8 cellular contexts compared by ENCODE assay signal in genomic region chr17:64130559-64131001, GRCh38. TPM values are rescaled to one million over a fixed set of nuclear protein-coding genes. Genes with fewer than 3 reads are reported as not detected.
DNase-seq lines count a peak whose midpoint lies in the region; ATAC-seq and TF ChIP-seq lines count a peak whose summit lies in the region.

No MANE protein-coding gene starts in this region.

- H3K4me3 ChIP-seq in dorsolateral prefrontal cortex (peak overlapping the region; percentile 55 to 94 (median 79)), muscle layer of colon (ENCODE audit: low read depth in 1 of 2, low read length in 2 of 2) (peak overlapping the region; percentile 29 to 55), suprapubic skin (peak overlapping the region; percentile 88)

- H3K4me1 Mint-ChIP-seq in T-helper 1 cell treated with Interleukin-12 subunit alpha and Interleukin-12 subunit beta and Interleukin-4 antibody, amounts not matched to agents 30 μg/mL and 1 μg/mL, for 36 hours (ENCODE audit: low read depth): peaks cover 45% of the 10 kb centered on the region

- no peak for TF ChIP-seq POLR2A in GM18505 (IDR thresholded peaks at IDR 0.05; ENCODE audit: borderline replicate concordance, extremely low read depth, insufficient read depth, insufficient read length)
- TF ChIP-seq POLR2A in suprapubic skin (IDR thresholded peaks at IDR 0.05): no peak

- 6% methylated on average over 24 of the region's 24 CpGs for WGBS in suprapubic skin

- intact Hi-C loops in dorsolateral prefrontal cortex (cut with DNase I): loop anchor here in 1 of 2 donors (2.0 to 10.0 kb wide), 4 partner anchors 14 to 286 kb away; partner anchors contain the start of genes GH1, SMARCD2 and TEX2

- peak overlapping the region; percentile 74 for H3K9ac ChIP-seq in muscle layer of colon (ENCODE audit: low read length)

- peaks cover 33% of the 10 kb centered on the region for H3K36me3 Mint-ChIP-seq in T-helper 1 cell treated with Interleukin-12 subunit alpha and Interleukin-12 subunit beta and Interleukin-4 antibody, amounts not matched to agents 30 μg/mL and 1 μg/mL, for 36 hours (ENCODE audit: low read depth)

- H3K9me3 Mint-ChIP-seq in T-helper 1 cell treated with Interleukin-12 subunit alpha and Interleukin-12 subunit beta and Interleukin-4 antibody, amounts not matched to agents 30 μg/mL and 1 μg/mL, for 36 hours: no peaks in the 10 kb centered on the region

- DNase-seq in dorsolateral prefrontal cortex (peak in 3 of 10 donors; percentile 43 to 53 (median 53)), suprapubic skin (ENCODE audit: low spot score in 2 of 2) (peak in 1 of 2 donors; percentile 83), NCI-H1930 (lab: John Stamatoyannopoulos, UW) (no peak), NCI-H187 (lab: John Stamatoyannopoulos, UW) (no peak)

- H3K4me1 ChIP-seq in muscle layer of colon (ENCODE audit: insufficient read depth, low read length) (peaks cover 16% of the 10 kb centered on the region), suprapubic skin (peaks cover 49% of the 10 kb centered on the region)

- H3K36me3 ChIP-seq in muscle layer of colon (ENCODE audit: insufficient read depth, low read length) (no peaks in the 10 kb centered on the region), suprapubic skin (no peaks in the 10 kb centered on the region)

- H3K27me3 Mint-ChIP-seq in T-helper 1 cell treated with Interleukin-12 subunit alpha and Interleukin-12 subunit beta and Interleukin-4 antibody, amounts not matched to agents 30 μg/mL and 1 μg/mL, for 36 hours (ENCODE audit: low read depth): no peaks in the 10 kb centered on the region

- no peak for TF ChIP-seq EP300 in suprapubic skin (IDR thresholded peaks at IDR 0.05)

- ATAC-seq in GM18505 (IDR thresholded peaks at IDR 0.05; ENCODE audit: unreplicated experiment) (peak; percentile 9), HG02840 (IDR thresholded peaks at IDR 0.05; ENCODE audit: low FRiP score, unreplicated experiment) (peak; percentile 21)

- peak overlapping the region in 56 of 59 donors; percentile 21 to 92 (median 83) for H3K27ac ChIP-seq in dorsolateral prefrontal cortex
- peak overlapping the region; percentile 83 for H3K27ac ChIP-seq in muscle layer of colon (ENCODE audit: low read depth, low read length)
- H3K27ac ChIP-seq in suprapubic skin: peak overlapping the region; percentile 96

- H3K9me3 ChIP-seq in muscle layer of colon (ENCODE audit: low read length): no peaks in the 10 kb centered on the region
- no peaks in the 10 kb centered on the region for H3K9me3 ChIP-seq in suprapubic skin

- peak overlapping the region; percentile 98 for H3K27ac Mint-ChIP-seq in T-helper 1 cell treated with Interleukin-12 subunit alpha and Interleukin-12 subunit beta and Interleukin-4 antibody, amounts not matched to agents 30 μg/mL and 1 μg/mL, for 36 hours

- H3K4me3 Mint-ChIP-seq in T-helper 1 cell treated with Interleukin-12 subunit alpha and Interleukin-12 subunit beta and Interleukin-4 antibody, amounts not matched to agents 30 μg/mL and 1 μg/mL, for 36 hours: peak overlapping the region; percentile 86

- H3K27me3 ChIP-seq in dorsolateral prefrontal cortex (no peaks in the 10 kb centered on the region), muscle layer of colon (ENCODE audit: control insufficient read depth in 1 of 2, insufficient read depth in 2 of 2, low read length in 2 of 2) (no peaks in the 10 kb centered on the region), suprapubic skin (no peaks in the 10 kb centered on the region)

- TF ChIP-seq CTCF in dorsolateral prefrontal cortex (IDR thresholded peaks at IDR 0.05 in 54 of 56, conservative IDR thresholded peaks at IDR 0.05 in 2 of 56; ENCODE audit: low read depth in 1 of 56, partially characterized antibody in 56 of 56) (peak in 7 of 56 donors; percentile 3 to 15 (median 6)), suprapubic skin (IDR thresholded peaks at IDR 0.05) (no peak)

RNA-seq across cellular contexts. Expression of gene ERN1, which starts 0.6 kb away (rescaled TPM):
- total RNA-seq in dorsolateral prefrontal cortex: 10 to 100 TPM in 50 of 120 experiments, 1 to 10 TPM in 70; 5.1 to 20.0 (median 9.3) TPM
- 10 to 100 TPM; 21.2 to 41.1 (median 35.1) TPM for total RNA-seq in suprapubic skin
